In genomic region chr5:14475013-14475412, GRCh38 we compare ENCODE assay signal across 14 cellular contexts.
"Had no signal": no experiment of that assay in that cellular context is flagged by ENCODE, and none has a peak within 500 bp of the region (broad histone marks: within the 10 kb centered on the region; RNA-seq: fewer than 3 reads in every experiment).

No MANE protein-coding gene starts in this region.

- ATAC-seq: activated naive CD8-positive, alpha-beta T cell treated with anti-CD3 and anti-CD28 coated beads, Interleukin-2, amount 50 U/mL, for 24 hours; activated T-cell treated with anti-CD3 and anti-CD28 coated beads, Interleukin-2, amount 50 U/mL, for 72 hours; left lobe of liver had no signal

- H3K9me3 ChIP-seq: ascending aorta, uterus had no signal

- H2AFZ ChIP-seq: neural progenitor cell, parathyroid adenoma had no signal

- H3K27me3 ChIP-seq: ascending aorta, cardiac muscle cell, neural progenitor cell, uterus had no signal

- DNase-seq: activated CD4-positive, alpha-beta T cell treated with anti-CD3 and anti-CD28 coated beads, Interleukin-2, amount 50 U/mL, for 48 hours; activated CD4-positive, CD25-positive, alpha-beta regulatory T cell treated with anti-CD3 and anti-CD28 coated beads, Interleukin-2, amount 50 U/mL, for 72 hours; activated naive CD8-positive, alpha-beta T cell treated with anti-CD3 and anti-CD28 coated beads, Interleukin-2, amount 50 U/mL, for 24 hours; activated T-cell treated with anti-CD3 and anti-CD28 coated beads, Interleukin-2, amount 50 U/mL, for 72 hours; glutamatergic neuron; retina; stimulated activated CD4-positive, alpha-beta T cell treated with anti-CD3 and anti-CD28 coated beads, Interleukin-4, amount 100 ng/mL, for 4 hours; uterus had no signal

- H3K36me3 ChIP-seq: neural progenitor cell, uterus had no signal

- H3K4me3 Mint-ChIP-seq: activated naive CD8-positive, alpha-beta T cell treated with anti-CD3 and anti-CD28 coated beads, Interleukin-2, amount 50 U/mL, for 24 hours; activated T-cell treated with anti-CD3 and anti-CD28 coated beads, Interleukin-2, amount 50 U/mL, for 72 hours; neural progenitor cell had no signal

- H3K9ac ChIP-seq: neural progenitor cell, parathyroid adenoma had no signal

- H3K4me2 ChIP-seq: neural progenitor cell had no signal

- H3K27ac ChIP-seq: ascending aorta, cardiac muscle cell, neural progenitor cell, parathyroid adenoma, uterus had no signal

- H3K4me3 ChIP-seq: ascending aorta, cardiac muscle cell, neural progenitor cell, uterus had no signal

- H3K27ac Mint-ChIP-seq: activated naive CD8-positive, alpha-beta T cell treated with anti-CD3 and anti-CD28 coated beads, Interleukin-2, amount 50 U/mL, for 24 hours; activated T-cell treated with anti-CD3 and anti-CD28 coated beads, Interleukin-2, amount 50 U/mL, for 72 hours; neural progenitor cell had no signal

- H3K79me2 ChIP-seq: parathyroid adenoma had no signal

- H3K9me3 Mint-ChIP-seq: activated naive CD8-positive, alpha-beta T cell treated with anti-CD3 and anti-CD28 coated beads, Interleukin-2, amount 50 U/mL, for 24 hours; activated T-cell treated with anti-CD3 and anti-CD28 coated beads, Interleukin-2, amount 50 U/mL, for 72 hours; neural progenitor cell had no signal

- H3K27me3 Mint-ChIP-seq: activated naive CD8-positive, alpha-beta T cell treated with anti-CD3 and anti-CD28 coated beads, Interleukin-2, amount 50 U/mL, for 24 hours had no signal

- FAIRE-seq: colon had no signal

- H3K4me1 ChIP-seq: ascending aorta, uterus had no signal
